33 cellular contexts compared by ENCODE assay signal in the genomic region with DNA sequence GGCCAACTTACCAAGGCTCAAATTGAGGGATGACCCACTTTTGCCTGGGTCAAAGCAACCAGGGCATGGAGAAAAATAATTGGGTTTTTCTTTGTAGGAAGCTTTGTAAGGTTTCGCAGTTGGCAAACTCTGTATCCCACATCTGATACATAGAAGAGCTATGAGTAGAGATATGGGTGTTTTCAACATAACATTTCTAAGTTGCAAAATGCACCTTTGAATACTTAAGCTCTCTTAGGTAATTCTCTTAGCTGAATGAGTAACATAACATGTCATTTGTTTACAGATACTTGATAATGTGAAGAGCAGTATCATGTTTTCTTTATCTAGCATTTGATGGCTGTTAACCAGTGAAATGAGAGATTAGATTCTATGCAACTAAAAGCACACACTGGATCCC. TPM values are rescaled to one million over a fixed set of nuclear protein-coding genes. Genes with fewer than 3 reads are reported as not detected.
DNase-seq lines count a peak whose midpoint lies in the region; ATAC-seq and TF ChIP-seq lines count a peak whose summit lies in the region.
"Had no signal": no experiment of that assay in that cellular context is flagged by ENCODE, and none has a peak within 500 bp of the region (broad histone marks: within the 10 kb centered on the region; RNA-seq: fewer than 3 reads in every experiment).

No MANE protein-coding gene starts in this region.

- H3K27me3 Mint-ChIP-seq in MCF 10A (ENCODE audit: insufficient read depth, unreplicated experiment): no peaks in the 10 kb centered on the region
- H3K27me3 Mint-ChIP-seq: activated B cell treated with CpG ODN at 0.5 μM for 24 hours; activated naive CD8-positive, alpha-beta T cell; activated T-cell treated with anti-CD3 and anti-CD28 coated beads, Interleukin-2, amount 50 U/mL, for 24 hours; B cell; CD4-positive, alpha-beta memory T cell; naive thymus-derived CD8-positive, alpha-beta T cell; stimulated activated naive CD8-positive, alpha-beta T cell treated with anti-CD3 and anti-CD28 coated beads, Interleukin-15, Interleukin-2, amounts not matched to agents 100 ng/mL and 50 ng/mL, for 24 hours had no signal

- H3K4me1 ChIP-seq in breast epithelium: no peaks in the 10 kb centered on the region
- H3K4me1 ChIP-seq: prostate gland, right lobe of liver, testis had no signal

- peaks cover 13% of the 10 kb centered on the region for H3K4me1 Mint-ChIP-seq in MCF 10A (ENCODE audit: insufficient read depth, unreplicated experiment)
- H3K4me1 Mint-ChIP-seq: H9 had no signal

- ATAC-seq in GM19455 (IDR thresholded peaks at IDR 0.05; ENCODE audit: unreplicated experiment): no peak
- ATAC-seq: naive thymus-derived CD8-positive, alpha-beta T cell; right lobe of liver had no signal

- H3K36me3 Mint-ChIP-seq in MCF 10A (ENCODE audit: insufficient read depth, unreplicated experiment): no peaks in the 10 kb centered on the region

- H3K36me3 ChIP-seq in breast epithelium (no peaks in the 10 kb centered on the region), MG63 (peaks cover 2% of the 10 kb centered on the region; the same call in 1 of the 2 replicates)
- H3K36me3 ChIP-seq: cardiac muscle cell, prostate gland, right lobe of liver, spleen had no signal

- peaks cover 8% of the 10 kb centered on the region for H3K9me3 Mint-ChIP-seq in MCF 10A (ENCODE audit: unreplicated experiment)
- H3K9me3 Mint-ChIP-seq: activated T-cell treated with anti-CD3 and anti-CD28 coated beads, Interleukin-2, amount 50 U/mL, for 24 hours had no signal

- POLR2A ChIA-PET in MCF 10A (lab: Yijun Ruan, JAX): interaction anchor here (0.7 to 7.1 kb wide), 11 partner anchors 9 to 1509 kb away, joined by 3 to 46 read pairs (median 4); a partner anchor contains a TSS

- TF ChIP-seq CTCF in MCF 10A (IDR thresholded peaks at IDR 0.05; ENCODE audit: unreplicated experiment) (no peak), breast epithelium (IDR thresholded peaks at IDR 0.05) (no peak), fibroblast of pulmonary artery (IDR thresholded peaks at IDR 0.05; ENCODE audit: low read length, missing control alignments) (no peak)

- DNase-seq in MCF 10A (ENCODE audit: unreplicated experiment) (peak; percentile 44), breast epithelium (ENCODE audit: low spot score in 2 of 2) (no peak), NCI-H2196 treated with DMSO at 0.1 percent for 48 hours (lab: John Stamatoyannopoulos, UW; ENCODE audit: unreplicated experiment) (peak; percentile 14), fibroblast of pulmonary artery (ENCODE audit: low read depth) (peak; percentile 8), MG63 (no peak), SIG-M5 treated with dmso at 0.1 percent for 504 hours (lab: John Stamatoyannopoulos, UW; ENCODE audit: unreplicated experiment) (no peak)
- DNase-seq: activated B cell treated with CpG ODN at 0.5 μM for 24 hours; activated effector memory CD4-positive, alpha-beta T cell treated with anti-CD3 and anti-CD28 coated beads, Interleukin-2, amount 50 U/mL, for 16 hours; activated T-cell treated with anti-CD3 and anti-CD28 coated beads, Interleukin-2, amount 50 U/mL, for 24 hours; anterior cingulate cortex; CD4-positive, alpha-beta memory T cell; cortex of kidney; effector memory CD4-positive, alpha-beta T cell; erythroblast; H9; Karpas-422; midbrain; naive thymus-derived CD8-positive, alpha-beta T cell; NCI-H146; NCI-H2227 treated with DMSO at 0.1 percent for 48 hours; OCI-M1; right lobe of liver; spleen; stimulated activated CD4-positive, alpha-beta T cell treated with anti-CD3 and anti-CD28 coated beads, Interleukin-2, amount 100 ng/mL, for 24 hours; stimulated activated CD8-positive, alpha-beta memory T cell treated with anti-CD3 and anti-CD28 coated beads, Interleukin-4, amount 100 ng/mL, for 48 hours; T-helper 1 cell; testis had no signal

- no peak overlapping the region for H3K27ac Mint-ChIP-seq in MCF 10A (ENCODE audit: low read depth, unreplicated experiment)
- H3K27ac Mint-ChIP-seq: activated B cell treated with CpG ODN at 0.5 μM for 24 hours; activated naive CD8-positive, alpha-beta T cell; activated T-cell treated with anti-CD3 and anti-CD28 coated beads, Interleukin-2, amount 50 U/mL, for 24 hours; B cell; H9; naive thymus-derived CD8-positive, alpha-beta T cell; stimulated activated naive CD8-positive, alpha-beta T cell treated with anti-CD3 and anti-CD28 coated beads, Interleukin-15, Interleukin-2, amounts not matched to agents 100 ng/mL and 50 ng/mL, for 24 hours had no signal

- H3K27ac ChIP-seq in breast epithelium: no peak overlapping the region
- H3K27ac ChIP-seq: cardiac muscle cell, prostate gland, right lobe of liver, spleen, testis had no signal

- no peaks in the 10 kb centered on the region for H3K9me3 ChIP-seq in breast epithelium
- peaks cover 6% of the 10 kb centered on the region; the same call in 1 of the 2 replicates for H3K9me3 ChIP-seq in MG63
- H3K9me3 ChIP-seq: prostate gland, right lobe of liver, testis had no signal

- H3K27me3 ChIP-seq in breast epithelium: no peaks in the 10 kb centered on the region
- H3K27me3 ChIP-seq in MG63: no peaks in the 10 kb centered on the region
- H3K27me3 ChIP-seq: cardiac muscle cell, right lobe of liver, spleen, testis had no signal

- BruUV-seq in MCF 10A (replicated peaks; lab: Mats Ljungman, UMichigan): no TSS peak

- H3K4me3 Mint-ChIP-seq in MCF 10A (ENCODE audit: unreplicated experiment): no peak overlapping the region
- H3K4me3 Mint-ChIP-seq: activated B cell treated with CpG ODN at 0.5 μM for 24 hours; activated naive CD8-positive, alpha-beta T cell; activated T-cell treated with anti-CD3 and anti-CD28 coated beads, Interleukin-2, amount 50 U/mL, for 24 hours; B cell; CD4-positive, alpha-beta memory T cell; H9; naive thymus-derived CD8-positive, alpha-beta T cell; stimulated activated naive CD8-positive, alpha-beta T cell treated with anti-CD3 and anti-CD28 coated beads, Interleukin-15, Interleukin-2, amounts not matched to agents 100 ng/mL and 50 ng/mL, for 24 hours had no signal

- no peak overlapping the region for H3K4me3 ChIP-seq in breast epithelium
- H3K4me3 ChIP-seq in fibroblast of pulmonary artery (replicated peaks; ENCODE audit: low read depth, low read length): no peak overlapping the region
- no peak overlapping the region for H3K4me3 ChIP-seq in MG63
- H3K4me3 ChIP-seq: cardiac muscle cell, prostate gland, right lobe of liver, spleen, testis had no signal

- intact Hi-C loops in MCF 10A (cut with micrococcal nuclease): no loop called here
- intact Hi-C loops in breast epithelium (cut with DNase I; ENCODE audit: low total_unique reads): no loop called here

- CTCF ChIA-PET in MCF 10A (lab: Yijun Ruan, JAX): interaction anchor here (0.5 to 1.4 kb wide), 4 partner anchors 13 to 521 kb away, joined by 3 to 4 read pairs (median 3); no protein-coding TSS in a partner anchor

- TF ChIP-seq POLR2A in breast epithelium (IDR thresholded peaks at IDR 0.05): no peak

RNA-seq across cellular contexts. Expression of a gene that starts 21.5 kb away (rescaled TPM):
- total RNA-seq in MCF 10A (2022): 5.3 and 5.9 TPM in 2 replicates
- total RNA-seq in breast epithelium: 10 to 100 TPM in 2 of 3 donors, 1 to 10 TPM in 1; 6.6 to 21.1 (median 17.0) TPM
- total RNA-seq in MG63 (2014; rRNA removed; shearing (Covaris generic); ENCODE audit: low replicate concordance): 7.4 and 7.6 TPM in 2 replicates

Comparison
In these comparisons a context has a peak if more than half of its experiments do, and no peak if none do; other contexts are left out.
1. DNase-seq: peak in MCF 10A (single experiment), NCI-H2196 treated with DMSO at 0.1 percent for 48 hours (single experiment) and fibroblast of pulmonary artery (single experiment); none in breast epithelium (0 of 2), MG63 (single experiment) and SIG-M5 treated with dmso at 0.1 percent for 504 hours (single experiment).